ENCODE assay signal across 12 cellular contexts in the genomic region with DNA sequence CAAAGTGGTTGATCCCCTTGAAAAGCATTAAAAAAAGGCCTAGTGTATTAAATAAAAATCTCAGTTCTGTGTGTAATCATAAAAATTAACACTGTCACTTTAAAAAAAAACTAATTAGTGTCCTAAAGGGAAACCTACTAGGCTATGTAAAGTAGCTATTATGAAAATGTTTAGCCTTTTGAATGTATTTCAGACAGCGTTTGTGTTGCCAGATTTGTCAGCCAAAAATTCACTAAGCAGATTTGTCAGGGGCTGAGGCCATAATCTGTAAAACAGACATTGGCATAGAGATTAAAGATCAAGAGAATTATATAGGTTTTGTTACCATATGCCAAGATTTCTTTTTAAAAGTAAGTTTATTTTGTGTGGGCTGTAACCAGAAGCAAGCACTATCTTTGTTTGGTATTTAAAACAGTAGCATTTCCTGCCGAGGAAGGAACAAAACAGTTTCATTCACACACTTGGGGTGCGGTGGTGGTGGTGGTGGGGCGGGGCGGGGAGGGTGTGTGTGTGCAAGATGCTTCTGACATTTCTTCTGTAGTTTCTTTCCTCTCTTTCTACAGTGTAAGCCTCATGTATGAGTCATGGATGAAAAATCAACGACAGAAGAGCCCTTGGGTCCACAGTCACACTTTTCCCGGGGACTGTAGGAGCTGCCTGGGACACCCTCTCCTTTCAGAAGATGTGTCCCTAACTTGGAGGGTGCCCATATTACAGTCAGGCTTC.
DNase-seq lines count a peak whose midpoint lies in the region; ATAC-seq, FAIRE-seq and TF ChIP-seq lines count a peak whose summit lies in the region.
"Had no signal": no experiment of that assay in that cellular context is flagged by ENCODE, and none has a peak within 500 bp of the region (broad histone marks: within the 10 kb centered on the region; RNA-seq: fewer than 3 reads in every experiment).

No MANE protein-coding gene starts in this region.

- H3K4me1 ChIP-seq in endothelial cell of umbilical vein (ENCODE audit: control insufficient read depth, extremely low read depth, insufficient read depth, low read length) (peaks cover 1% of the 10 kb centered on the region), Karpas-422 (ENCODE audit: low read length) (peaks cover 3% of the 10 kb centered on the region; the same call in 1 of the 2 replicates)

- intact Hi-C loops in endothelial cell of umbilical vein (cut with micrococcal nuclease) = no loop called here
- intact Hi-C loops in posterior vena cava (cut with DNase I) = no loop called here

- no peak overlapping the region for H3K9ac ChIP-seq in endothelial cell of umbilical vein (replicated peaks; ENCODE audit: extremely low read depth, insufficient read depth, low read length)
- no peak overlapping the region for H3K9ac ChIP-seq in Karpas-422 (ENCODE audit: low read length)

- no TSS peak for BruUV-seq in endothelial cell of umbilical vein (replicated peaks; lab: Mats Ljungman, UMichigan)

- no peak for TF ChIP-seq POLR2A in endothelial cell of umbilical vein (IDR thresholded peaks at IDR 0.05; ENCODE audit: low read depth, low read length)

- POLR2A ChIA-PET in endothelial cell of umbilical vein (lab: Charles Lee) = no interaction called here

- H3K79me2 ChIP-seq in endothelial cell of umbilical vein (ENCODE audit: control insufficient read depth, insufficient read depth, low read length) (no peaks in the 10 kb centered on the region), Karpas-422 (ENCODE audit: low read length) (no peaks in the 10 kb centered on the region)

- no peaks in the 10 kb centered on the region for H3K36me3 ChIP-seq in endothelial cell of umbilical vein (ENCODE audit: control insufficient read depth in 2 of 2, extremely low read depth in 1 of 2, insufficient read depth in 2 of 2, low read length in 2 of 2)
- H3K36me3 ChIP-seq in Karpas-422 (ENCODE audit: insufficient read depth, low read length) = no peaks in the 10 kb centered on the region

- H3K9me1 ChIP-seq in endothelial cell of umbilical vein (replicated peaks; ENCODE audit: control insufficient read depth, extremely low read depth, insufficient read depth, low read length) = no peaks in the 10 kb centered on the region

- H3K4me2 ChIP-seq in endothelial cell of umbilical vein (ENCODE audit: insufficient read depth, low read length) (no peak overlapping the region), Karpas-422 (ENCODE audit: low read depth, low read length, poor library complexity, severe bottlenecking) (no peak overlapping the region)

- H3K27me3 ChIP-seq in endothelial cell of umbilical vein (ENCODE audit: control insufficient read depth in 2 of 2, insufficient read depth in 2 of 2, low read length in 2 of 2) = no peaks in the 10 kb centered on the region
- no peaks in the 10 kb centered on the region for H3K27me3 ChIP-seq in Karpas-422 (ENCODE audit: low read length)

- no peaks in the 10 kb centered on the region for H3K9me2 ChIP-seq in Karpas-422 (replicated peaks; ENCODE audit: insufficient read depth, low read length)

- TF ChIP-seq CTCF in endothelial cell of umbilical vein (IDR thresholded peaks at IDR 0.05; ENCODE audit: extremely low read depth in 1 of 2, insufficient read depth in 1 of 2, low read depth in 1 of 2, low read length in 2 of 2) = no peak

- peak; percentile 72 for ATAC-seq in GM21515 (IDR thresholded peaks at IDR 0.05; ENCODE audit: unreplicated experiment)
- no peak for ATAC-seq in HG03521 (IDR thresholded peaks at IDR 0.05; ENCODE audit: unreplicated experiment)

- no peaks in the 10 kb centered on the region for H3K9me3 ChIP-seq in endothelial cell of umbilical vein (replicated peaks; ENCODE audit: control insufficient read depth, insufficient read depth, low read length)
- H3K9me3 ChIP-seq in Karpas-422 (ENCODE audit: low read length) = no peaks in the 10 kb centered on the region

- FAIRE-seq in endothelial cell of umbilical vein (lab: Jason Lieb, UNC) (no peak), GM19239 (lab: Jason Lieb, UNC) (no peak)

- CTCF ChIA-PET in endothelial cell of umbilical vein (lab: Charles Lee) = interaction anchor here (1.4 to 7.5 kb wide), 2 partner anchors 111 to 1980 kb away, joined by 3 to 305 read pairs; no protein-coding TSS in a partner anchor

- peak; percentile 19 for DNase-seq in AG08395 (ENCODE audit: low spot score)
- peak; percentile 35 for DNase-seq in NCI-H69 (lab: John Stamatoyannopoulos, UW)
- DNase-seq in endothelial cell of umbilical vein (ENCODE audit: low read depth, low spot score) = no peak
- DNase-seq in posterior vena cava (ENCODE audit: low spot score) = no peak
- DNase-seq in Karpas-422 = no peak
- no peak for DNase-seq in GM19239 (ENCODE audit: insufficient read length, low spot score)
- DNase-seq: activated CD4-positive, CD25-positive, alpha-beta regulatory T cell treated with anti-CD3 and anti-CD28 coated beads, Interleukin-2, amount 50 U/mL, for 72 hours; NCI-H774; posterior cingulate gyrus; stimulated activated CD8-positive, alpha-beta memory T cell treated with anti-CD3 and anti-CD28 coated beads, Interleukin-4, amount 100 ng/mL, for 48 hours had no signal

- H3K4me3 ChIP-seq in endothelial cell of umbilical vein (replicated peaks in 1 of 3; ENCODE audit: insufficient read depth in 1 of 3, low read depth in 1 of 3, low read length in 3 of 3) (no peak overlapping the region), Karpas-422 (ENCODE audit: low read length) (no peak overlapping the region)

- H3K27ac ChIP-seq in endothelial cell of umbilical vein (ENCODE audit: insufficient read depth, low read depth, low read length) = no peak overlapping the region
- H3K27ac ChIP-seq in Karpas-422 (ENCODE audit: low read length) = no peak overlapping the region

- no peaks in the 10 kb centered on the region for H4K20me1 ChIP-seq in endothelial cell of umbilical vein (replicated peaks; ENCODE audit: control insufficient read depth, extremely low read depth, insufficient read depth, low read length)
- H4K20me1 ChIP-seq in Karpas-422 (ENCODE audit: insufficient read depth, low read depth, low read length) = no peaks in the 10 kb centered on the region

- dilution Hi-C loops in endothelial cell of umbilical vein (cut with MboI; ENCODE audit: extremely low pct_ligation_motif_present, low sequenced_read_pairs) = no loop called here

- H2AFZ ChIP-seq in endothelial cell of umbilical vein (ENCODE audit: low read depth, low read length) = peak overlapping the region; percentile 76
- no peak overlapping the region for H2AFZ ChIP-seq in Karpas-422 (ENCODE audit: low read length)

TF ChIP-seq in endothelial cell of umbilical vein, 7 proteins besides CTCF, POLR2A, EP300 and RAD21:
- TF ChIP-seq, protein P1, sequence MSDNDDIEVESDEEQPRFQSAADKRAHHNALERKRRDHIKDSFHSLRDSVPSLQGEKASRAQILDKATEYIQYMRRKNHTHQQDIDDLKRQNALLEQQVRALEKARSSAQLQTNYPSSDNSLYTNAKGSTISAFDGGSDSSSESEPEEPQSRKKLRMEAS (IDR thresholded peaks at IDR 0.05; ENCODE audit: insufficient read depth, insufficient read length) = no peak
- no peak for TF ChIP-seq POLR2AphosphoS5 (IDR thresholded peaks at IDR 0.05; ENCODE audit: insufficient read depth, low read depth, low read length)
- TF ChIP-seq EZH2 (IDR thresholded peaks at IDR 0.05; ENCODE audit: borderline replicate concordance, low read depth, low read length, severe bottlenecking) = no peak
- no peak for TF ChIP-seq JUN (IDR thresholded peaks at IDR 0.05; ENCODE audit: borderline replicate concordance, insufficient read depth, insufficient read length, low read depth)
- no peak for TF ChIP-seq FOS (IDR thresholded peaks at IDR 0.05; ENCODE audit: borderline replicate concordance, insufficient read depth, low read length)
- no peak for TF ChIP-seq GATA2 (IDR thresholded peaks at IDR 0.05; ENCODE audit: insufficient read depth, insufficient read length, low read depth, low read length)
- TF ChIP-seq MYC (IDR thresholded peaks at IDR 0.05; ENCODE audit: low read depth, low read length) = no peak

Comparison
In these comparisons a context has a peak if more than half of its experiments do, and no peak if none do; other contexts are left out.
1. DNase-seq: peak in AG08395 (single experiment) and NCI-H69 (single experiment); none in endothelial cell of umbilical vein (single experiment), posterior vena cava (single experiment), Karpas-422 (single experiment) and GM19239 (single experiment).